ENCODE assay signal across 25 cellular contexts in genomic region chr5:63603996-63604395, GRCh38.
"Had no signal": no experiment of that assay in that cellular context is flagged by ENCODE, and none has a peak within 500 bp of the region (broad histone marks: within the 10 kb centered on the region; RNA-seq: fewer than 3 reads in every experiment).

No MANE protein-coding gene starts in this region.

- DNase-seq: IMR-90, Karpas-422, KG1, MG63, NCI-H1092, NCI-H1105 treated with DMSO at 0.1 percent for 48 hours, NCI-H1417 treated with DMSO at 0.1 percent for 48 hours, NCI-H146, NCI-H1694 treated with DMSO at 0.1 percent for 48 hours, NCI-H1930, NCI-H2081, NCI-H2107, NCI-H226, NCI-H446, NCI-H510A, NCI-H524 treated with DMSO at 0.1 percent for 48 hours, NCI-H69, NCI-H774, PC-3, SHP77, SK-N-SH, SW 1271 had no signal

- H3K9ac ChIP-seq: SK-N-SH had no signal

- H3K4me3 ChIP-seq: MG63 had no signal

- FAIRE-seq: HepG2 had no signal

- H3K36me3 ChIP-seq: MG63 had no signal

- H3K9me3 ChIP-seq: MG63, SK-N-SH had no signal

- ATAC-seq: HepG2, Panc1, PC-3 had no signal

- H3K27ac ChIP-seq: RWPE1 had no signal

- H3K27me3 ChIP-seq: MG63 had no signal

- H3K4me2 ChIP-seq: SK-N-SH had no signal
